In the genomic region with DNA sequence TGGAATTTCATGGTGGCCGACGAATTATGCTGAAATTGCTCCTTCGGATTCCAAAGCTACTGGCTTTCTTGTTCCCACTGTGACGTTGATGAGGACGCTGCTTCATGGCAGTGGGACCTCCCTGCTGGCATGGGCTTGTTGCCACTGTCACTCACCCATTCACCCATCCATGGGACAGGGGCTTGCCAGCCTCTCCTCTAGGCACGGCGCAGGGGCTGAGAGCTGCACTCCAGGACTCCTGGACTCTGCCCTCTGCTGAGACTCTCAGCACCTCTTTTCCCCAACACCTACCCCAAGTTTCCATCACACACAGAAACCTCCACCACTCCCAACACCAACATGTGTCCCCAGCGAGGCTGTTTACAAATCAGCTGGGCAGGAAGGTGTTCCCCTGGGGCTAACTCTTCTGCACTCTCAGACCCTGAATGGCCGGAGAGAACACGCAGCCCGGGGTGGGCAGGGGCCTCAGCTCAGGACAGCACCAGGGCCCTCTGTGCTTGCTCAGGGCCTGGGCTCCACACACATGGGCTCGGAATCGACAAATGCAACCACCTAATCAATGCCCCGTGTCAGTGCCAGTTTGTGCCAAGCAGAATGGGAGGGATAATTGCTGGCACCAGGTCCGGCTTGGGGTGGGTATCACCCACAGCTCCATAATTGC, we compare ENCODE assay signal across 16 cellular contexts. TPM values are rescaled to one million over a fixed set of nuclear protein-coding genes. Genes with fewer than 3 reads are reported as not detected.
A peak's percentile ranks its signal among the peaks of the same experiment; 100 is the strongest.
DNase-seq lines count a peak whose midpoint lies in the region; ATAC-seq, FAIRE-seq and TF ChIP-seq lines count a peak whose summit lies in the region.
"Had no signal": no experiment of that assay in that cellular context is flagged by ENCODE, and none has a peak within 500 bp of the region (broad histone marks: within the 10 kb centered on the region; RNA-seq: fewer than 3 reads in every experiment).

No MANE protein-coding gene starts in this region.

- H3K27ac ChIP-seq in HepG2 (ENCODE audit: extremely low read length, insufficient read depth, low read length) (no peak overlapping the region), right lobe of liver (no peak overlapping the region), keratinocyte (ENCODE audit: control insufficient read depth, insufficient read depth, low read length) (peak overlapping the region; percentile 27), GM23338 (ENCODE audit: low read depth) (no peak overlapping the region)
- H3K27ac ChIP-seq: vagina had no signal

- H3K9ac ChIP-seq in HepG2 (ENCODE audit: insufficient read depth, low read depth, low read length): no peak overlapping the region
- H3K9ac ChIP-seq in keratinocyte (ENCODE audit: control insufficient read depth, extremely low read depth, insufficient read depth, low read length): peak overlapping the region; percentile 19

- H3K4me2 ChIP-seq in HepG2 (ENCODE audit: low read depth, low read length): peak overlapping the region; percentile 21
- H3K4me2 ChIP-seq in keratinocyte (ENCODE audit: control insufficient read depth, extremely low read depth, insufficient read depth, low read depth, low read length): peak overlapping the region; percentile 44
- no peak overlapping the region for H3K4me2 ChIP-seq in GM23338

- TF ChIP-seq POLR2A in HepG2 (IDR thresholded peaks at IDR 0.05; ENCODE audit: insufficient read depth in 1 of 2, low read depth in 2 of 2, low read length in 2 of 2) (no peak), right lobe of liver (IDR thresholded peaks at IDR 0.05) (no peak)

- H3K9me2 ChIP-seq in GM23338 (ENCODE audit: insufficient read depth): no peaks in the 10 kb centered on the region

- TF ChIP-seq EP300 in HepG2 (IDR thresholded peaks at IDR 0.05; ENCODE audit: low read depth in 2 of 2, low read length in 2 of 2) (no peak), HepG2 (CRISPR knock-in tag; IDR thresholded peaks at IDR 0.05; ENCODE audit: borderline replicate concordance) (no peak)

- H3K4me3 ChIP-seq in HepG2 (replicated peaks in 1 of 3; ENCODE audit: insufficient read depth in 1 of 3, low read depth in 2 of 3, low read length in 3 of 3) (no peak overlapping the region), right lobe of liver (no peak overlapping the region), keratinocyte (ENCODE audit: control insufficient read depth in 2 of 3, extremely low read depth in 1 of 3, insufficient read depth in 2 of 3, low read depth in 1 of 3, low read length in 3 of 3) (no peak overlapping the region), GM23338 (no peak overlapping the region)
- H3K4me3 ChIP-seq: HAP-1, vagina had no signal

- no peaks in the 10 kb centered on the region for H3K9me3 ChIP-seq in HepG2 (ENCODE audit: low read length)
- H3K9me3 ChIP-seq in right lobe of liver: no peaks in the 10 kb centered on the region
- no peaks in the 10 kb centered on the region for H3K9me3 ChIP-seq in keratinocyte (ENCODE audit: control insufficient read depth, low read depth, low read length)
- H3K9me3 ChIP-seq: HAP-1, vagina had no signal

- H3K27me3 ChIP-seq in HepG2 (ENCODE audit: control insufficient read depth in 1 of 2, insufficient read depth in 2 of 2, low read length in 2 of 2) (peaks cover 3 to 5% of the 10 kb centered on the region in 2 experiments; a peak in 3 of 5 replicates), right lobe of liver (no peaks in the 10 kb centered on the region), keratinocyte (ENCODE audit: control insufficient read depth, extremely low read depth, insufficient read depth, low read length) (peaks cover 12% of the 10 kb centered on the region), GM23338 (ENCODE audit: insufficient read depth) (peaks cover 56% of the 10 kb centered on the region)
- H3K27me3 ChIP-seq: vagina had no signal

- TF ChIP-seq CTCF in HepG2 (CRISPR knock-in tag; IDR thresholded peaks at IDR 0.05) (no peak), right lobe of liver (IDR thresholded peaks at IDR 0.05) (no peak), keratinocyte (optimal IDR thresholded peaks at IDR 0.05 in 1 of 3, IDR thresholded peaks at IDR 0.05 in 1 of 3, conservative IDR thresholded peaks at IDR 0.05 in 1 of 3; ENCODE audit: extremely low read depth in 1 of 3, insufficient read depth in 2 of 3, low read length in 3 of 3) (no peak), D721Med (IDR thresholded peaks at IDR 0.05; ENCODE audit: insufficient read depth, missing control alignments) (no peak), GM23338 (conservative IDR thresholded peaks at IDR 0.05; ENCODE audit: low read depth in 2 of 2) (no peak)
- no peak for TF ChIP-seq CTCF in activated CD8-positive, alpha-beta T cell treated with anti-CD3 and anti-CD28 coated beads for 36 hours (IDR thresholded peaks at IDR 0.05)

- H3K36me3 Mint-ChIP-seq in activated CD8-positive, alpha-beta T cell treated with anti-CD3 and anti-CD28 coated beads for 36 hours (ENCODE audit: low read depth): peaks cover 60% of the 10 kb centered on the region
- no peaks in the 10 kb centered on the region for H3K36me3 Mint-ChIP-seq in GM23338 (ENCODE audit: low read depth)

- H3K27me3 Mint-ChIP-seq in activated CD8-positive, alpha-beta T cell treated with anti-CD3 and anti-CD28 coated beads for 36 hours: no peaks in the 10 kb centered on the region
- H3K27me3 Mint-ChIP-seq in GM23338 (ENCODE audit: insufficient read depth, low read depth, poor library complexity): peaks cover 65% of the 10 kb centered on the region

- H3K36me3 ChIP-seq in HepG2 (replicated peaks in 1 of 2; ENCODE audit: control insufficient read depth in 1 of 2, insufficient read depth in 2 of 2, low read length in 2 of 2): no peaks in the 10 kb centered on the region
- H3K36me3 ChIP-seq in right lobe of liver: no peaks in the 10 kb centered on the region
- H3K36me3 ChIP-seq in keratinocyte (ENCODE audit: control insufficient read depth in 2 of 2, extremely low read depth in 1 of 2, insufficient read depth in 2 of 2, low read length in 2 of 2): no peaks in the 10 kb centered on the region
- no peaks in the 10 kb centered on the region for H3K36me3 ChIP-seq in GM23338 (ENCODE audit: insufficient read depth)
- H3K36me3 ChIP-seq: HAP-1, vagina had no signal

- H3K79me2 ChIP-seq in HepG2 (ENCODE audit: insufficient read depth, low read length) (no peaks in the 10 kb centered on the region), keratinocyte (ENCODE audit: control insufficient read depth, insufficient read depth, low read length) (no peaks in the 10 kb centered on the region), GM23338 (replicated peaks; ENCODE audit: insufficient read depth) (no peaks in the 10 kb centered on the region)

- 48% methylated on average over 8 of the region's 15 CpGs for WGBS in HepG2 (ENCODE audit: low lambda C conversion rate)
- 62% methylated on average over 13 of the region's 15 CpGs for WGBS in right lobe of liver (ENCODE audit: insufficient coverage, low coverage, low lambda C conversion rate, missing lambda C conversion rate)

- H3K4me1 Mint-ChIP-seq in activated CD8-positive, alpha-beta T cell treated with anti-CD3 and anti-CD28 coated beads for 36 hours (ENCODE audit: low read depth): peaks cover 59% of the 10 kb centered on the region
- H3K4me1 Mint-ChIP-seq in GM23338: peaks cover 12% of the 10 kb centered on the region

- no peaks in the 10 kb centered on the region for H3K9me3 Mint-ChIP-seq in activated CD8-positive, alpha-beta T cell treated with anti-CD3 and anti-CD28 coated beads for 36 hours
- no peaks in the 10 kb centered on the region; the same call in 2 of the 3 replicates for H3K9me3 Mint-ChIP-seq in GM23338

- H3F3A ChIP-seq in GM23338 (replicated peaks; ENCODE audit: low read depth): no peaks in the 10 kb centered on the region

- BruUV-seq in HepG2 (replicated peaks; lab: Mats Ljungman, UMichigan): no TSS peak

- FAIRE-seq in HepG2 (lab: Jason Lieb, UNC) (no peak), keratinocyte (lab: Jason Lieb, UNC) (no peak), D721Med (lab: Jason Lieb, UNC) (no peak)

- ATAC-seq in HepG2 (no peak), right lobe of liver (no peak), GM23338 (no peak), GM19452 (IDR thresholded peaks at IDR 0.05; ENCODE audit: unreplicated experiment) (no peak)
- no peak for ATAC-seq in activated CD8-positive, alpha-beta T cell treated with anti-CD3 and anti-CD28 coated beads for 36 hours

- DNase-seq in HepG2 (ENCODE audit: low spot score) (no peak), right lobe of liver (no peak), keratinocyte (ENCODE audit: low read depth, low spot score) (no peak), D721Med (ENCODE audit: insufficient read length, low spot score) (no peak), NCI-H748 treated with DMSO at 0.1 percent for 48 hours (lab: John Stamatoyannopoulos, UW) (no peak), GM23338 (ENCODE audit: low spot score) (no peak)
- DNase-seq in activated CD8-positive, alpha-beta T cell treated with anti-CD3 and anti-CD28 coated beads for 36 hours: no peak
- DNase-seq: foreskin fibroblast; GDM1; NCI-H187; NCI-H510A treated with DMSO at 0.1 percent for 48 hours; stimulated activated CD4-positive, alpha-beta T cell treated with anti-CD3 and anti-CD28 coated beads, Interleukin-2, amount 100 ng/mL, for 48 hours had no signal

- H3K27ac Mint-ChIP-seq in activated CD8-positive, alpha-beta T cell treated with anti-CD3 and anti-CD28 coated beads for 36 hours: peak overlapping the region; percentile 80
- H3K27ac Mint-ChIP-seq in GM23338: no peak overlapping the region

- peak overlapping the region; percentile 100 for H3K4me3 Mint-ChIP-seq in activated CD8-positive, alpha-beta T cell treated with anti-CD3 and anti-CD28 coated beads for 36 hours
- no peak overlapping the region for H3K4me3 Mint-ChIP-seq in GM23338

- POLR2A ChIA-PET in HepG2 (lab: Yijun Ruan, JAX): interaction anchor here (1.3 to 1.9 kb wide), 2 partner anchors 10 to 40 kb away, joined by 4 to 6 read pairs; no protein-coding TSS in a partner anchor
- POLR2A ChIA-PET in activated CD8-positive, alpha-beta T cell treated with anti-CD3 and anti-CD28 coated beads for 36 hours (lab: Charles Lee): interaction anchor here (0.6 to 8.4 kb wide), 6 partner anchors 14 to 88 kb away, joined by 3 to 55 read pairs (median 4); no protein-coding TSS in a partner anchor

- TF ChIP-seq RAD21 in HepG2 (CRISPR knock-in tag; IDR thresholded peaks at IDR 0.05): no peak

- in situ Hi-C loops in HepG2 (cut with HindIII; ENCODE audit: extremely low pct_ligation_motif_present, low pct_unique_long_range_greater_than_20kb): no loop called here

- dilution Hi-C loops in keratinocyte (cut with MboI; ENCODE audit: extremely low pct_ligation_motif_present, low sequenced_read_pairs): no loop called here

- intact Hi-C loops in HepG2 (cut with micrococcal nuclease; ENCODE audit: unreplicated experiment): loop anchor here (10.0 kb wide), 1 partner anchor 73 kb away; no protein-coding TSS in a partner anchor
- intact Hi-C loops in right lobe of liver (cut with DNase I): no loop called here
- intact Hi-C loops in activated CD8-positive, alpha-beta T cell treated with anti-CD3 and anti-CD28 coated beads for 36 hours (cut with micrococcal nuclease): no loop called here

- CTCF ChIA-PET in HepG2 (lab: Yijun Ruan, JAX; ENCODE audit: low intra/inter-chr PET ratio, low total read pairs): no interaction called here
- CTCF ChIA-PET in activated CD8-positive, alpha-beta T cell treated with anti-CD3 and anti-CD28 coated beads for 36 hours (lab: Charles Lee): interaction anchor here (0.8 to 7.5 kb wide), 6 partner anchors 9 to 124 kb away, joined by 3 to 63 read pairs (median 6); partner anchors contain the start of gene UBE2G2

- H3K4me1 ChIP-seq in HepG2 (ENCODE audit: insufficient read depth, low read length): peaks cover 77% of the 10 kb centered on the region
- H3K4me1 ChIP-seq in right lobe of liver: peaks cover 0 to 33% (median 18%) of the 10 kb centered on the region in 4 donors
- peaks cover 23% of the 10 kb centered on the region for H3K4me1 ChIP-seq in keratinocyte (ENCODE audit: control insufficient read depth, extremely low read depth, insufficient read depth, low read length)
- H3K4me1 ChIP-seq in GM23338 (ENCODE audit: insufficient read depth): peaks cover 6% of the 10 kb centered on the region; the same call in 1 of the 2 replicates
- H3K4me1 ChIP-seq: HAP-1 had no signal

- H4K20me1 ChIP-seq in HepG2 (ENCODE audit: insufficient read depth, low read length) (no peaks in the 10 kb centered on the region), keratinocyte (ENCODE audit: control insufficient read depth, extremely low read depth, insufficient read depth, low read length) (no peaks in the 10 kb centered on the region), GM23338 (replicated peaks; ENCODE audit: insufficient read depth) (no peaks in the 10 kb centered on the region)

- H2AFZ ChIP-seq in HepG2 (ENCODE audit: low read length) (no peak overlapping the region), keratinocyte (ENCODE audit: control insufficient read depth, low read length) (no peak overlapping the region), GM23338 (no peak overlapping the region)

- H3K9me1 ChIP-seq in keratinocyte (ENCODE audit: control insufficient read depth, extremely low read depth, insufficient read depth, low read length): no peaks in the 10 kb centered on the region

RNA-seq across cellular contexts. Expression of gene ITGB2, which starts 3.1 kb away (rescaled TPM):
- total RNA-seq in HepG2 (2016; rRNA removed; fragmentation: Illumina TruSeq; extraction: Trizol) (1.6 and 4.2 TPM in 2 replicates), right lobe of liver (10 to 100 TPM; 12.9 to 61.8 (median 36.6) TPM)
- 0.71 and 0.91 TPM in 2 replicates for total RNA-seq in HepG2 (2016; cell fraction: cytosol; rRNA removed; fragmentation: Illumina TruSeq; extraction: Trizol; ENCODE audit: low read depth)
- 2.3 and 3.5 TPM in 2 replicates for total RNA-seq in HepG2 (2016; cell fraction: insoluble cytoplasmic fraction; rRNA removed; fragmentation: Illumina TruSeq; extraction: Trizol)
- total RNA-seq in HepG2 (2016; cell fraction: membrane; rRNA removed; fragmentation: Illumina TruSeq; extraction: Trizol): 1.2 and 1.9 TPM in 2 replicates
- 6.5 and 6.6 TPM in 2 replicates for total RNA-seq in HepG2 (2016; cell fraction: nucleus; rRNA removed; fragmentation: Illumina TruSeq; extraction: Trizol)
- polyA plus RNA-seq in HepG2 (2011; rRNA removed) (18.0 and 26.4 TPM in 2 replicates), keratinocyte (0.55 to 0.86 TPM (median 0.72 TPM) in 3 replicates), GM23338 (2016; fragmentation: Nextera tagmentation; extraction: Ambion mirVana) (0.40 and 0.44 TPM in 2 replicates)
- 22.3 and 25.2 TPM in 2 replicates for polyA plus RNA-seq in HepG2 (2011; cell fraction: cytosol; rRNA removed)
- 63.6 and 64.3 TPM in 2 replicates for polyA plus RNA-seq in HepG2 (2011; cell fraction: nucleus; rRNA removed)
- polyA plus RNA-seq in HepG2 (2012): 28.1 and 37.9 TPM in 2 replicates
- polyA plus RNA-seq in HepG2 (2016; cell fraction: cytosol; fragmentation: Illumina TruSeq; extraction: Trizol; ENCODE audit: low read depth): 0.53 and 1.0 TPM in 2 replicates
- polyA plus RNA-seq in HepG2 (2016; cell fraction: insoluble cytoplasmic fraction; fragmentation: Illumina TruSeq; extraction: Trizol; ENCODE audit: low read depth): 2.2 and 2.5 TPM in 2 replicates
- 1.3 and 1.5 TPM in 2 replicates for polyA plus RNA-seq in HepG2 (2016; cell fraction: membrane; fragmentation: Illumina TruSeq; extraction: Trizol; ENCODE audit: low read depth)
- 5.9 and 7.0 TPM in 2 replicates for polyA plus RNA-seq in HepG2 (2016; cell fraction: nucleus; fragmentation: Illumina TruSeq; extraction: Trizol; ENCODE audit: insufficient read depth, low read depth)
- polyA minus RNA-seq in HepG2 (2011; rRNA and poly(A)+ RNA removed; ENCODE audit: low replicate concordance): 1.4 and 26.8 TPM in 2 replicates
- 11.9 and 12.6 TPM in 2 replicates for polyA minus RNA-seq in HepG2 (2011; cell fraction: cytosol; rRNA and poly(A)+ RNA removed)
- 10.0 and 14.7 TPM in 2 replicates for polyA minus RNA-seq in HepG2 (2011; cell fraction: nucleus; rRNA and poly(A)+ RNA removed)
- 100 to 1,000 TPM; 340 to 343 TPM for total RNA-seq in activated CD8-positive, alpha-beta T cell treated with anti-CD3 and anti-CD28 coated beads for 36 hours
- polyA plus RNA-seq in keratinocyte (2011; ENCODE audit: low read depth): not detected
- polyA plus RNA-seq in keratinocyte (2011; cell fraction: cytosol; rRNA removed): 0.29 and 1.0 TPM in 2 replicates
- 2.0 and 2.7 TPM in 2 replicates for polyA plus RNA-seq in keratinocyte (2011; cell fraction: nucleus; rRNA removed)
- polyA plus RNA-seq in keratinocyte (2012; ENCODE audit: low replicate concordance): 0.17 and 1.0 TPM in 2 replicates
- 0.40 to 3.1 TPM (median 1.4 TPM) in 3 replicates for polyA minus RNA-seq in keratinocyte
- polyA minus RNA-seq in keratinocyte (2011; cell fraction: cytosol; rRNA and poly(A)+ RNA removed): 6.5 TPM
- polyA minus RNA-seq in keratinocyte (2011; cell fraction: nucleus; rRNA and poly(A)+ RNA removed): 3.8 and 6.5 TPM in 2 replicates
- total RNA-seq in GM23338 (2014; rRNA removed; shearing (Covaris generic)): 0.63 TPM in 1 of 2 replicates, not detected in the other
- polyA plus RNA-seq: BJ had no signal

RNA-seq across cellular contexts. Expression of gene SLX9, which starts 22.3 kb away (rescaled TPM):
- total RNA-seq in HepG2 (2016; rRNA removed; fragmentation: Illumina TruSeq; extraction: Trizol) (47.1 and 51.5 TPM in 2 replicates), right lobe of liver (10 to 100 TPM; 15.0 to 27.9 (median 17.1) TPM)
- total RNA-seq in HepG2 (2016; cell fraction: cytosol; rRNA removed; fragmentation: Illumina TruSeq; extraction: Trizol; ENCODE audit: low read depth): 43.4 and 50.9 TPM in 2 replicates
- 51.9 and 55.4 TPM in 2 replicates for total RNA-seq in HepG2 (2016; cell fraction: insoluble cytoplasmic fraction; rRNA removed; fragmentation: Illumina TruSeq; extraction: Trizol)
- 31.2 and 37.8 TPM in 2 replicates for total RNA-seq in HepG2 (2016; cell fraction: membrane; rRNA removed; fragmentation: Illumina TruSeq; extraction: Trizol)
- total RNA-seq in HepG2 (2016; cell fraction: nucleus; rRNA removed; fragmentation: Illumina TruSeq; extraction: Trizol): 17.3 and 20.5 TPM in 2 replicates
- polyA plus RNA-seq in HepG2 (2011; rRNA removed) (21.0 and 22.6 TPM in 2 replicates), keratinocyte (18.5 to 26.8 TPM (median 21.8 TPM) in 3 replicates), GM23338 (2016; fragmentation: Nextera tagmentation; extraction: Ambion mirVana) (46.9 and 48.0 TPM in 2 replicates)
- polyA plus RNA-seq in HepG2 (2011; cell fraction: cytosol; rRNA removed): 32.4 and 47.0 TPM in 2 replicates
- polyA plus RNA-seq in HepG2 (2011; cell fraction: nucleus; rRNA removed): 22.9 and 26.2 TPM in 2 replicates
- polyA plus RNA-seq in HepG2 (2012): 22.9 TPM in 2 replicates
- polyA plus RNA-seq in HepG2 (2016; cell fraction: cytosol; fragmentation: Illumina TruSeq; extraction: Trizol; ENCODE audit: low read depth): 43.3 and 45.1 TPM in 2 replicates
- 53.9 and 57.5 TPM in 2 replicates for polyA plus RNA-seq in HepG2 (2016; cell fraction: insoluble cytoplasmic fraction; fragmentation: Illumina TruSeq; extraction: Trizol; ENCODE audit: low read depth)
- polyA plus RNA-seq in HepG2 (2016; cell fraction: membrane; fragmentation: Illumina TruSeq; extraction: Trizol; ENCODE audit: low read depth): 27.6 and 29.8 TPM in 2 replicates
- polyA plus RNA-seq in HepG2 (2016; cell fraction: nucleus; fragmentation: Illumina TruSeq; extraction: Trizol; ENCODE audit: insufficient read depth, low read depth): 35.4 and 41.4 TPM in 2 replicates
- polyA minus RNA-seq in HepG2 (2011; rRNA and poly(A)+ RNA removed; ENCODE audit: low replicate concordance): 14.1 and 17.2 TPM in 2 replicates
- polyA minus RNA-seq in HepG2 (2011; cell fraction: cytosol; rRNA and poly(A)+ RNA removed): 15.8 and 22.1 TPM in 2 replicates
- 5.8 and 8.6 TPM in 2 replicates for polyA minus RNA-seq in HepG2 (2011; cell fraction: nucleus; rRNA and poly(A)+ RNA removed)
- total RNA-seq in activated CD8-positive, alpha-beta T cell treated with anti-CD3 and anti-CD28 coated beads for 36 hours: 10 to 100 TPM; 76.0 to 76.5 TPM
- 10.9 TPM for polyA plus RNA-seq in keratinocyte (2011; ENCODE audit: low read depth)
- polyA plus RNA-seq in keratinocyte (2011; cell fraction: cytosol; rRNA removed): 11.7 and 37.9 TPM in 2 replicates
- polyA plus RNA-seq in keratinocyte (2011; cell fraction: nucleus; rRNA removed): 12.2 and 16.0 TPM in 2 replicates
- 19.1 and 41.5 TPM in 2 replicates for polyA plus RNA-seq in keratinocyte (2012; ENCODE audit: low replicate concordance)
- 5.5 to 8.2 TPM (median 6.2 TPM) in 3 replicates for polyA minus RNA-seq in keratinocyte
- polyA minus RNA-seq in keratinocyte (2011; cell fraction: cytosol; rRNA and poly(A)+ RNA removed): 43.4 TPM
- 9.0 and 9.2 TPM in 2 replicates for polyA minus RNA-seq in keratinocyte (2011; cell fraction: nucleus; rRNA and poly(A)+ RNA removed)
- total RNA-seq in GM23338 (2014; rRNA removed; shearing (Covaris generic)): 36.3 and 41.5 TPM in 2 replicates

RNA-seq across cellular contexts. Expression of gene PTTG1IP, which starts 44.1 kb away (rescaled TPM):
- total RNA-seq in HepG2 (2016; rRNA removed; fragmentation: Illumina TruSeq; extraction: Trizol) (89.4 and 161 TPM in 2 replicates), right lobe of liver (100 to 1,000 TPM in 3 of 6 experiments, 10 to 100 TPM in 3; 54.3 to 195 (median 140) TPM)
- total RNA-seq in HepG2 (2016; cell fraction: cytosol; rRNA removed; fragmentation: Illumina TruSeq; extraction: Trizol; ENCODE audit: low read depth): 42.7 and 52.7 TPM in 2 replicates
- 93.0 and 159 TPM in 2 replicates for total RNA-seq in HepG2 (2016; cell fraction: insoluble cytoplasmic fraction; rRNA removed; fragmentation: Illumina TruSeq; extraction: Trizol)
- total RNA-seq in HepG2 (2016; cell fraction: membrane; rRNA removed; fragmentation: Illumina TruSeq; extraction: Trizol): 72.6 and 73.1 TPM in 2 replicates
- 137 and 161 TPM in 2 replicates for total RNA-seq in HepG2 (2016; cell fraction: nucleus; rRNA removed; fragmentation: Illumina TruSeq; extraction: Trizol)
- polyA plus RNA-seq in HepG2 (2011; rRNA removed) (700 and 734 TPM in 2 replicates), keratinocyte (132 to 140 TPM (median 137 TPM) in 3 replicates), GM23338 (2016; fragmentation: Nextera tagmentation; extraction: Ambion mirVana) (96.0 and 99.9 TPM in 2 replicates)
- 548 and 662 TPM in 2 replicates for polyA plus RNA-seq in HepG2 (2011; cell fraction: cytosol; rRNA removed)
- 529 and 555 TPM in 2 replicates for polyA plus RNA-seq in HepG2 (2011; cell fraction: nucleus; rRNA removed)
- polyA plus RNA-seq in HepG2 (2012): 435 and 453 TPM in 2 replicates
- 22.2 and 24.3 TPM in 2 replicates for polyA plus RNA-seq in HepG2 (2016; cell fraction: cytosol; fragmentation: Illumina TruSeq; extraction: Trizol; ENCODE audit: low read depth)
- polyA plus RNA-seq in HepG2 (2016; cell fraction: insoluble cytoplasmic fraction; fragmentation: Illumina TruSeq; extraction: Trizol; ENCODE audit: low read depth): 90.0 and 95.3 TPM in 2 replicates
- polyA plus RNA-seq in HepG2 (2016; cell fraction: membrane; fragmentation: Illumina TruSeq; extraction: Trizol; ENCODE audit: low read depth): 47.9 and 49.9 TPM in 2 replicates
- 267 and 281 TPM in 2 replicates for polyA plus RNA-seq in HepG2 (2016; cell fraction: nucleus; fragmentation: Illumina TruSeq; extraction: Trizol; ENCODE audit: insufficient read depth, low read depth)
- 110 and 581 TPM in 2 replicates for polyA minus RNA-seq in HepG2 (2011; rRNA and poly(A)+ RNA removed; ENCODE audit: low replicate concordance)
- polyA minus RNA-seq in HepG2 (2011; cell fraction: cytosol; rRNA and poly(A)+ RNA removed): 491 and 595 TPM in 2 replicates
- polyA minus RNA-seq in HepG2 (2011; cell fraction: nucleus; rRNA and poly(A)+ RNA removed): 203 and 242 TPM in 2 replicates
- 10 to 100 TPM; 60.7 to 61.8 TPM for total RNA-seq in activated CD8-positive, alpha-beta T cell treated with anti-CD3 and anti-CD28 coated beads for 36 hours
- 97.7 TPM for polyA plus RNA-seq in keratinocyte (2011; ENCODE audit: low read depth)
- 114 and 141 TPM in 2 replicates for polyA plus RNA-seq in keratinocyte (2011; cell fraction: cytosol; rRNA removed)
- 152 and 154 TPM in 2 replicates for polyA plus RNA-seq in keratinocyte (2011; cell fraction: nucleus; rRNA removed)
- 111 and 120 TPM in 2 replicates for polyA plus RNA-seq in keratinocyte (2012; ENCODE audit: low replicate concordance)
- polyA minus RNA-seq in keratinocyte: 69.3 to 118 TPM (median 90.8 TPM) in 3 replicates
- 232 TPM for polyA minus RNA-seq in keratinocyte (2011; cell fraction: cytosol; rRNA and poly(A)+ RNA removed)
- polyA minus RNA-seq in keratinocyte (2011; cell fraction: nucleus; rRNA and poly(A)+ RNA removed): 92.1 and 106 TPM in 2 replicates
- total RNA-seq in GM23338 (2014; rRNA removed; shearing (Covaris generic)): 168 and 172 TPM in 2 replicates

Comparison
In these comparisons a context has a peak if more than half of its experiments do, and no peak if none do; other contexts are left out.
1. RNA of gene ITGB2, which starts 3.1 kb away (total RNA-seq): 340 to 343 TPM in activated CD8-positive, alpha-beta T cell treated with anti-CD3 and anti-CD28 coated beads for 36 hours; 12.9 to 61.8 TPM in right lobe of liver, 0.71 to 6.6 TPM in HepG2 and 0.63 TPM in GM23338; every median in the first group is over 4 times any median in the second.